ENCODE assay signal across 1 cellular context in genomic region chr17:48871551-48872351, GRCh38.
TF ChIP-seq lines count a peak whose summit lies in the region.

No MANE protein-coding gene starts in this region.

TF ChIP-seq in HEK293, 187 proteins besides CTCF, POLR2A, EP300 and RAD21 (continued from another document):
- TF ChIP-seq, protein P1, sequence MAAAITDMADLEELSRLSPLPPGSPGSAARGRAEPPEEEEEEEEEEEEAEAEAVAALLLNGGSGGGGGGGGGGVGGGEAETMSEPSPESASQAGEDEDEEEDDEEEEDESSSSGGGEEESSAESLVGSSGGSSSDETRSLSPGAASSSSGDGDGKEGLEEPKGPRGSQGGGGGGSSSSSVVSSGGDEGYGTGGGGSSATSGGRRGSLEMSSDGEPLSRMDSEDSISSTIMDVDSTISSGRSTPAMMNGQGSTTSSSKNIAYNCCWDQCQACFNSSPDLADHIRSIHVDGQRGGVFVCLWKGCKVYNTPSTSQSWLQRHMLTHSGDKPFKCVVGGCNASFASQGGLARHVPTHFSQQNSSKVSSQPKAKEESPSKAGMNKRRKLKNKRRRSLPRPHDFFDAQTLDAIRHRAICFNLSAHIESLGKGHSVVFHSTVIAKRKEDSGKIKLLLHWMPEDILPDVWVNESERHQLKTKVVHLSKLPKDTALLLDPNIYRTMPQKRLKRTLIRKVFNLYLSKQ (tag by site-specific recombination; IDR thresholded peaks at IDR 0.05; ENCODE audit: borderline replicate concordance): no peak
- TF ChIP-seq ZNF701 (tag by site-specific recombination; IDR thresholded peaks at IDR 0.05) (no peak), ZNF155 (tag by site-specific recombination; IDR thresholded peaks at IDR 0.05) (no peak), ZBTB17 (tag by site-specific recombination; IDR thresholded peaks at IDR 0.05) (no peak), PRDM4 (tag by site-specific recombination; IDR thresholded peaks at IDR 0.05) (no peak), FEZF1 (tag by site-specific recombination; IDR thresholded peaks at IDR 0.05) (no peak), ZNF707 (tag by site-specific recombination; IDR thresholded peaks at IDR 0.05) (no peak), MZF1 (tag by site-specific recombination; IDR thresholded peaks at IDR 0.05; ENCODE audit: borderline replicate concordance) (no peak), ZNF362 (tag by site-specific recombination; IDR thresholded peaks at IDR 0.05) (no peak), ZFP69B (tag by site-specific recombination; IDR thresholded peaks at IDR 0.05) (no peak), ZBTB7A (tag by site-specific recombination; IDR thresholded peaks at IDR 0.05; ENCODE audit: low read depth) (no peak)
